Comparison of ENCODE assay signal across 15 cellular contexts in genomic region chr22:43904412-43904811, GRCh38. TPM values are rescaled to one million over a fixed set of nuclear protein-coding genes. Genes with fewer than 3 reads are reported as not detected.
DNase-seq lines count a peak whose midpoint lies in the region; TF ChIP-seq lines count a peak whose summit lies in the region.
"Not testable (repeated sequence)": the region's sequence is repeated elsewhere in the genome, so short reads cannot be mapped to it uniquely, and the experiment has no call there.
"Had no signal": no experiment of that assay in that cellular context is flagged by ENCODE, and none has a peak within 500 bp of the region (broad histone marks: within the 10 kb centered on the region; RNA-seq: fewer than 3 reads in every experiment).

No MANE protein-coding gene starts in this region.

- not testable (repeated sequence) for H3K4me3 Mint-ChIP-seq in endothelial cell (ENCODE audit: unreplicated experiment)

- not testable (repeated sequence) for TF ChIP-seq POLR2A in ovary (IDR thresholded peaks at IDR 0.05); transverse colon (IDR thresholded peaks at IDR 0.05)

- H2AFZ ChIP-seq in hepatocyte, result not testable (repeated sequence)

- not testable (repeated sequence) for H3K27ac ChIP-seq in hepatocyte, ovary, transverse colon

- 40% methylated on average over 12 of the region's 12 CpGs for WGBS in hepatocyte (ENCODE audit: low lambda C conversion rate, missing lambda C conversion rate)
- 25 to 36% (median 30%) methylated on average over 12 of the region's 12 CpGs for WGBS in ovary, 3 donors
- WGBS in transverse colon (ENCODE audit: low coverage in 1 of 2), 2 donors, result 26% methylated on average over 12 of the region's 12 CpGs; no CpG with 5 or more reads in 1 of the 2 donors

- not testable (repeated sequence) for H3K9me2 ChIP-seq in hepatocyte (replicated peaks; ENCODE audit: insufficient read depth)

- H3K4me1 Mint-ChIP-seq in endothelial cell (ENCODE audit: unreplicated experiment), result not testable (repeated sequence)

- in situ Hi-C loops in transverse colon (cut with MboI; ENCODE audit: low pct_ligation_motif_present in 1 of 4, low pct_unique_long_range_greater_than_20kb in 1 of 4, low sequenced_read_pairs in 3 of 4), result not testable (repeated sequence)

- TF ChIP-seq EP300 in ovary (IDR thresholded peaks at IDR 0.05); transverse colon (IDR thresholded peaks at IDR 0.05; ENCODE audit: low read depth): not testable (repeated sequence)

- not testable (repeated sequence) for H3K4me2 ChIP-seq in hepatocyte

- not testable (repeated sequence) for H3K9me3 Mint-ChIP-seq in endothelial cell (ENCODE audit: unreplicated experiment)

- not testable (repeated sequence) for H3K36me3 Mint-ChIP-seq in endothelial cell (ENCODE audit: low read depth, unreplicated experiment)

- not testable (repeated sequence) for H3K79me2 ChIP-seq in hepatocyte

- H3K4me1 ChIP-seq in hepatocyte (ENCODE audit: insufficient read depth); ovary (ENCODE audit: insufficient read depth); transverse colon: not testable (repeated sequence)

- H3K27me3 ChIP-seq in hepatocyte, ovary, transverse colon: not testable (repeated sequence)

- intact Hi-C loops in ovary (cut with DNase I); transverse colon (cut with DNase I; ENCODE audit: low total_unique reads): not testable (repeated sequence)

- not testable (repeated sequence) for H3K4me3 ChIP-seq in hepatocyte, ovary, transverse colon

- H3K9me3 ChIP-seq in hepatocyte (ENCODE audit: low read depth); ovary; transverse colon: not testable (repeated sequence)

- H3K36me3 ChIP-seq in hepatocyte (replicated peaks; ENCODE audit: insufficient read depth, low read depth); ovary; transverse colon: not testable (repeated sequence)

- H4K20me1 ChIP-seq in hepatocyte (ENCODE audit: insufficient read depth, poor library complexity, severe bottlenecking), result not testable (repeated sequence)

- DNase-seq in DMS 273 (lab: John Stamatoyannopoulos, UW; ENCODE audit: unreplicated experiment) (peak; percentile 17), NCI-H748 (lab: John Stamatoyannopoulos, UW; ENCODE audit: unreplicated experiment) (peak; percentile 15), endothelial cell (ENCODE audit: low spot score) (peak; percentile 56), ovary (peak in 3 of 5 donors; percentile 44 to 58 (median 55)), transverse colon (peak; percentile 62)
- peak; percentile 50 for DNase-seq in activated CD4-positive, alpha-beta T cell treated with anti-CD3 and anti-CD28 coated beads for 48 hours
- peak; percentile 36 for DNase-seq in activated naive CD4-positive, alpha-beta T cell treated with anti-CD3 and anti-CD28 coated beads, Interleukin-2, amount 50 U/mL, for 16 hours
- DNase-seq in hepatocyte (ENCODE audit: low spot score), result not testable (repeated sequence)

- not testable (repeated sequence) for H3K27me3 Mint-ChIP-seq in endothelial cell (ENCODE audit: unreplicated experiment)

- peak; percentile 59 for TF ChIP-seq CTCF in endothelial cell (IDR thresholded peaks at IDR 0.05; ENCODE audit: unreplicated experiment)
- peak; percentile 27 for TF ChIP-seq CTCF in hepatocyte (IDR thresholded peaks at IDR 0.05; ENCODE audit: poor library complexity)
- TF ChIP-seq CTCF in ovary (IDR thresholded peaks at IDR 0.05), result not testable (repeated sequence)
- TF ChIP-seq CTCF in transverse colon (IDR thresholded peaks at IDR 0.05), result peak in 3 of 5 experiments; percentile 26 to 34 (median 30)

- H3K27ac Mint-ChIP-seq in endothelial cell (ENCODE audit: unreplicated experiment), result not testable (repeated sequence)

RNA-seq across cellular contexts. Expression of gene PNPLA5, which starts 12.6 kb away (rescaled TPM):
- total RNA-seq in endothelial cell (ENCODE audit: unreplicated experiment) (not detected), hepatocyte (0.57 TPM in 1 of 2 replicates, not detected in the other), ovary (under 1 TPM in 1 of 7 donors, not detected in 6; 0.10 TPM), transverse colon (not detected)
- polyA plus RNA-seq in hepatocyte (0.11 and 0.45 TPM in 2 replicates), ovary (not detected)
- total RNA-seq: CD8-positive, alpha-beta T cell; K562; left colon; pulmonary artery endothelial cell; RPMI7951; thoracic aorta had no signal
- polyA plus RNA-seq: esophagus, K562 had no signal

RNA-seq across cellular contexts. Expression of gene PNPLA3, which starts 19.2 kb away (rescaled TPM):
- total RNA-seq in endothelial cell (ENCODE audit: unreplicated experiment), result 18.3 TPM
- 14.4 and 17.1 TPM in 2 replicates for total RNA-seq in hepatocyte
- 17.3 and 18.9 TPM in 2 replicates for polyA plus RNA-seq in hepatocyte
- total RNA-seq in ovary, result 1 to 10 TPM in 4 of 7 donors, under 1 TPM in 3; 0.45 to 4.1 (median 1.3) TPM
- polyA plus RNA-seq in ovary, result 1 to 10 TPM in 1 of 2 donors, under 1 TPM in 1; 0.31 to 8.0 TPM
- under 1 TPM in 1 of 4 donors, not detected in 3; 0.32 TPM for total RNA-seq in transverse colon
- total RNA-seq: CD8-positive, alpha-beta T cell; thoracic aorta had no signal

RNA-seq across cellular contexts. Expression of gene SULT4A1, which starts 42.1 kb away (rescaled TPM):
- 16.5 TPM for total RNA-seq in endothelial cell (ENCODE audit: unreplicated experiment)
- 0.60 and 1.1 TPM in 2 replicates for total RNA-seq in hepatocyte
- polyA plus RNA-seq in hepatocyte, result 1.7 and 2.8 TPM in 2 replicates
- 1 to 10 TPM in 6 of 7 donors, under 1 TPM in 1; 0.36 to 3.5 (median 1.8) TPM for total RNA-seq in ovary
- polyA plus RNA-seq in ovary, result 1 to 10 TPM; 1.5 to 1.9 TPM
- total RNA-seq in transverse colon, result under 1 TPM in 2 of 4 donors, not detected in 2; 0.32 to 0.68 TPM
- total RNA-seq: CD8-positive, alpha-beta T cell; RPMI7951; thoracic aorta had no signal

RNA-seq across cellular contexts. Expression of gene SAMM50, which starts 50.8 kb away (rescaled TPM):
- total RNA-seq in endothelial cell (ENCODE audit: unreplicated experiment) (81.6 TPM), hepatocyte (37.6 and 52.7 TPM in 2 replicates), ovary (10 to 100 TPM; 18.0 to 47.3 (median 42.4) TPM), transverse colon (10 to 100 TPM in 3 of 4 donors, 1 to 10 TPM in 1; 9.0 to 82.6 (median 33.3) TPM)
- polyA plus RNA-seq in hepatocyte (48.2 and 53.5 TPM in 2 replicates), ovary (10 to 100 TPM; 34.4 to 60.2 TPM)
